12 cellular contexts compared by ENCODE assay signal in genomic region chr17:61279476-61280145, GRCh38.
A peak's percentile ranks its signal among the peaks of the same experiment; 100 is the strongest.
DNase-seq lines count a peak whose midpoint lies in the region; ATAC-seq and TF ChIP-seq lines count a peak whose summit lies in the region.
"Had no signal": no experiment of that assay in that cellular context is flagged by ENCODE, and none has a peak within 500 bp of the region (broad histone marks: within the 10 kb centered on the region; RNA-seq: fewer than 3 reads in every experiment).

No MANE protein-coding gene starts in this region.

- DNase-seq in HFFc6 (no peak), adipocyte (ENCODE audit: low read depth) (peak; percentile 19), myocyte (ENCODE audit: low read depth) (peak; percentile 94), BE2C (no peak)
- no peak for DNase-seq in stimulated activated CD4-positive, alpha-beta T cell treated with anti-CD3 and anti-CD28 coated beads, Interleukin-4, amount 100 ng/mL, for 1 hour
- DNase-seq in activated T-helper 1 cell treated with anti-CD3 and anti-CD28 coated beads, Interleukin-12 subunit alpha, Interleukin-12 subunit beta, Interleukin-2, Interleukin-4 antibody, amounts not matched to agents 30 ng/mL and 10 ng/mL and 1 ng/mL, durations not matched to agents 14 hours and 24 hours and 36 hours (ENCODE audit: low spot score): no peak
- DNase-seq: activated gamma-delta T cell, gastrocnemius medialis, kidney glomerular epithelial cell, NCI-H1417 treated with DMSO at 0.1 percent for 48 hours had no signal

- peak overlapping the region; percentile 50 for H3K27ac Mint-ChIP-seq in HFFc6
- H3K27ac Mint-ChIP-seq in activated T-helper 1 cell treated with anti-CD3 and anti-CD28 coated beads, Interleukin-12 subunit alpha, Interleukin-12 subunit beta, Interleukin-2, Interleukin-4 antibody, amounts not matched to agents 30 ng/mL and 10 ng/mL and 1 ng/mL, durations not matched to agents 14 hours and 24 hours and 36 hours: no peak overlapping the region

- H3K36me3 ChIP-seq in BLaER1: no peaks in the 10 kb centered on the region
- no peaks in the 10 kb centered on the region for H3K36me3 ChIP-seq in adipocyte (ENCODE audit: control insufficient read depth, insufficient read depth, low read length, severe bottlenecking)
- H3K36me3 ChIP-seq in BE2C: no peaks in the 10 kb centered on the region
- H3K36me3 ChIP-seq: gastrocnemius medialis had no signal

- intact Hi-C loops in activated T-helper 1 cell treated with anti-CD3 and anti-CD28 coated beads, Interleukin-12 subunit alpha, Interleukin-12 subunit beta, Interleukin-2, Interleukin-4 antibody, amounts not matched to agents 30 ng/mL and 10 ng/mL and 1 ng/mL, durations not matched to agents 14 hours and 24 hours and 36 hours (cut with micrococcal nuclease): loop anchor here (1.0 kb wide), 1 partner anchor 57 kb away; no protein-coding TSS in a partner anchor

- H3K4me3 Mint-ChIP-seq in HFFc6: no peak overlapping the region
- H3K4me3 Mint-ChIP-seq in activated T-helper 1 cell treated with anti-CD3 and anti-CD28 coated beads, Interleukin-12 subunit alpha, Interleukin-12 subunit beta, Interleukin-2, Interleukin-4 antibody, amounts not matched to agents 30 ng/mL and 10 ng/mL and 1 ng/mL, durations not matched to agents 14 hours and 24 hours and 36 hours: no peak overlapping the region

- no peaks in the 10 kb centered on the region for H3K27me3 Mint-ChIP-seq in HFFc6 (ENCODE audit: insufficient read depth)
- H3K27me3 Mint-ChIP-seq in activated T-helper 1 cell treated with anti-CD3 and anti-CD28 coated beads, Interleukin-12 subunit alpha, Interleukin-12 subunit beta, Interleukin-2, Interleukin-4 antibody, amounts not matched to agents 30 ng/mL and 10 ng/mL and 1 ng/mL, durations not matched to agents 14 hours and 24 hours and 36 hours (ENCODE audit: insufficient read depth): no peaks in the 10 kb centered on the region

- H3K4me1 Mint-ChIP-seq in HFFc6 (ENCODE audit: low read depth): peaks cover 56% of the 10 kb centered on the region
- H3K4me1 Mint-ChIP-seq in activated T-helper 1 cell treated with anti-CD3 and anti-CD28 coated beads, Interleukin-12 subunit alpha, Interleukin-12 subunit beta, Interleukin-2, Interleukin-4 antibody, amounts not matched to agents 30 ng/mL and 10 ng/mL and 1 ng/mL, durations not matched to agents 14 hours and 24 hours and 36 hours (ENCODE audit: low read depth): peaks cover 28% of the 10 kb centered on the region

- peak overlapping the region; percentile 31; the same call in 1 of the 2 replicates for H3K27ac ChIP-seq in BLaER1

- peaks cover 37% of the 10 kb centered on the region for H3K4me1 ChIP-seq in BLaER1
- peaks cover 19% of the 10 kb centered on the region for H3K4me1 ChIP-seq in adipocyte (ENCODE audit: control insufficient read depth, insufficient read depth, low read length)
- H3K4me1 ChIP-seq in BE2C: peaks cover 3% of the 10 kb centered on the region; the same call in 1 of the 2 replicates

- peaks cover 6% of the 10 kb centered on the region for H3K36me3 Mint-ChIP-seq in HFFc6 (ENCODE audit: low read depth)
- peaks cover 2% of the 10 kb centered on the region for H3K36me3 Mint-ChIP-seq in activated T-helper 1 cell treated with anti-CD3 and anti-CD28 coated beads, Interleukin-12 subunit alpha, Interleukin-12 subunit beta, Interleukin-2, Interleukin-4 antibody, amounts not matched to agents 30 ng/mL and 10 ng/mL and 1 ng/mL, durations not matched to agents 14 hours and 24 hours and 36 hours (ENCODE audit: low read depth)

- H3K4me3 ChIP-seq in BLaER1 (no peak overlapping the region), adipocyte (ENCODE audit: low read length) (no peak overlapping the region), BE2C (ENCODE audit: low read depth, low read length) (no peak overlapping the region)
- H3K4me3 ChIP-seq: gastrocnemius medialis had no signal

- no peaks in the 10 kb centered on the region for H4K20me1 ChIP-seq in BLaER1

- TF ChIP-seq CTCF in HFFc6 (IDR thresholded peaks at IDR 0.05): no peak
- no peak for TF ChIP-seq CTCF in BE2C (IDR thresholded peaks at IDR 0.05; ENCODE audit: low read depth, low read length)

- peak overlapping the region; percentile 68 for H3K4me2 ChIP-seq in BLaER1

- H3K9ac ChIP-seq in BLaER1 (no peak overlapping the region), adipocyte (ENCODE audit: low read length) (no peak overlapping the region)

- no peak for ATAC-seq in HG02852 (IDR thresholded peaks at IDR 0.05; ENCODE audit: unreplicated experiment)

- H3K9me3 ChIP-seq in BLaER1 (peaks cover 11% of the 10 kb centered on the region), adipocyte (ENCODE audit: control insufficient read depth, low read length) (no peaks in the 10 kb centered on the region), BE2C (no peaks in the 10 kb centered on the region)
- H3K9me3 ChIP-seq: gastrocnemius medialis had no signal

- H3K27me3 ChIP-seq in BLaER1 (no peaks in the 10 kb centered on the region), adipocyte (replicated peaks; ENCODE audit: control insufficient read depth, insufficient read depth, low read length) (no peaks in the 10 kb centered on the region), BE2C (no peaks in the 10 kb centered on the region)
- H3K27me3 ChIP-seq: gastrocnemius medialis had no signal

- peaks cover 7% of the 10 kb centered on the region for H3K9me3 Mint-ChIP-seq in HFFc6
- H3K9me3 Mint-ChIP-seq in activated T-helper 1 cell treated with anti-CD3 and anti-CD28 coated beads, Interleukin-12 subunit alpha, Interleukin-12 subunit beta, Interleukin-2, Interleukin-4 antibody, amounts not matched to agents 30 ng/mL and 10 ng/mL and 1 ng/mL, durations not matched to agents 14 hours and 24 hours and 36 hours: no peaks in the 10 kb centered on the region

Comparison
In these comparisons a context has a peak if more than half of its experiments do, and no peak if none do; other contexts are left out.
1. DNase-seq: peak in adipocyte (single experiment) and myocyte (single experiment); none in HFFc6 (single experiment), stimulated activated CD4-positive, alpha-beta T cell treated with anti-CD3 and anti-CD28 coated beads, Interleukin-4, amount 100 ng/mL, for 1 hour (single experiment), activated T-helper 1 cell treated with anti-CD3 and anti-CD28 coated beads, Interleukin-12 subunit alpha, Interleukin-12 subunit beta, Interleukin-2, Interleukin-4 antibody, amounts not matched to agents 30 ng/mL and 10 ng/mL and 1 ng/mL, durations not matched to agents 14 hours and 24 hours and 36 hours (single experiment) and BE2C (single experiment).